ENCODE assay signal across 9 cellular contexts in the genomic region with DNA sequence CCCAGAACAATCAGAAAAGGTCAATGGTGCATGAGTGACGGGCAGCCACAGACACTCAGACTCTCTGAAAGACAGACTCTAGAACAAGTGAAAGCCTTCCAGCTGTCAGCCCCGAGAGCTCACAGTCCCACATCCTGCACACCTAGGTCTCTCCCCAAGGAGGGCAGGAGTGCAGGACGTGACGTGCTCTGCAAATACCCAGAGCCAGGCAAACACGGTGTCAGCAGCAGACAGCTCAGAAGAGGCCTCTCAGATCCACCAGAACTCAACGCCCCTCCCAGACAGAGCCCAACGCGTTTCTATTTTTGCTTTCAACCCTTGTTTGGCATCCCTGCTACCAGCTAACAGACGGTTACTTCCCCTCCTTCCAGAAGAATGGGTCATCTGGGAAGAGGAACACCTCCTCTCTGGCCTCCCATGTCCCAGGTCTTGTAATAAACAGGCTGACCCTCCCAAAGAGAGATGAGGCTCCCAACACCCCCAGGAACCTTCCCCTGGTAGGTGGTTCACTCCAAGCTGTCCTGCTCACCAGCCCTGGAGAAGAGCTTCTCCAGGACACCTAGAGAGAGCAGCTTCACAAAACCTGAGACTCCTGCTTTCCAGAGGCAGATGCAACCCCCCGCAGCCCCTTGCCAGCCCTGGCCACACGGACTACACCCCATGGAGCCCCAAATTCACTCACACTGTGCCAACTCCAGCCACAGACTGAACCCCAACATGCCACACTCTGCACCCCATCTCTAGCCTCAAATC. TPM values are rescaled to one million over a fixed set of nuclear protein-coding genes. Genes with fewer than 3 reads are reported as not detected.
DNase-seq lines count a peak whose midpoint lies in the region; TF ChIP-seq lines count a peak whose summit lies in the region.
"Had no signal": no experiment of that assay in that cellular context is flagged by ENCODE, and none has a peak within 500 bp of the region (broad histone marks: within the 10 kb centered on the region; RNA-seq: fewer than 3 reads in every experiment).

No MANE protein-coding gene starts in this region.

- no peaks in the 10 kb centered on the region for H3K9me3 Mint-ChIP-seq in activated CD4-positive, alpha-beta T cell treated with anti-CD3 and anti-CD28 coated beads, Interleukin-2, amount 10 ng/mL, durations not matched to agents 7 days and 5 days

- H3K36me3 Mint-ChIP-seq in activated CD4-positive, alpha-beta T cell treated with anti-CD3 and anti-CD28 coated beads, Interleukin-2, amount 10 ng/mL, durations not matched to agents 7 days and 5 days (ENCODE audit: low read depth): no peaks in the 10 kb centered on the region

- H3K4me1 Mint-ChIP-seq in activated CD4-positive, alpha-beta T cell treated with anti-CD3 and anti-CD28 coated beads, Interleukin-2, amount 10 ng/mL, durations not matched to agents 7 days and 5 days: peaks cover 13% of the 10 kb centered on the region

- H3K36me3 ChIP-seq in esophagus squamous epithelium (peaks cover 0 to 2% (median 0%) of the 10 kb centered on the region in 3 donors), suprapubic skin (no peaks in the 10 kb centered on the region)

- H3K9me3 ChIP-seq in esophagus squamous epithelium (no peaks in the 10 kb centered on the region), suprapubic skin (no peaks in the 10 kb centered on the region)

- TF ChIP-seq CTCF in esophagus squamous epithelium (IDR thresholded peaks at IDR 0.05) (no peak), suprapubic skin (IDR thresholded peaks at IDR 0.05) (no peak)

- 10 to 24% methylated on average over 5 to 8 of the region's 11 CpGs for WGBS in esophagus squamous epithelium, 2 donors
- 32% methylated on average over 10 of the region's 11 CpGs for WGBS in suprapubic skin

- POLR2A ChIA-PET in activated CD4-positive, alpha-beta T cell treated with anti-CD3 and anti-CD28 coated beads, Interleukin-2, amount 10 ng/mL, durations not matched to agents 7 days and 5 days (lab: Charles Lee): no interaction called here

- DNase-seq in activated CD4-positive, alpha-beta T cell treated with anti-CD3 and anti-CD28 coated beads, Interleukin-2, amount 10 ng/mL, durations not matched to agents 7 days and 5 days: peak; percentile 55
- DNase-seq in activated CD4-positive, alpha-beta T cell treated with anti-CD3 and anti-CD28 coated beads, Interleukin-2, amount 50 U/mL, for 1 hour: no peak
- peak; percentile 41 for DNase-seq in NCI-H69 (lab: John Stamatoyannopoulos, UW)
- no peak for DNase-seq in esophagus squamous epithelium (lab: John Stamatoyannopoulos, UW)
- DNase-seq in suprapubic skin (ENCODE audit: low spot score in 2 of 2): no peak
- no peak for DNase-seq in 8988T
- no peak for DNase-seq in NCI-H1417 treated with DMSO at 0.1 percent for 48 hours (lab: John Stamatoyannopoulos, UW)
- no peak for DNase-seq in SW480 (ENCODE audit: low spot score)
- DNase-seq: Karpas-422 had no signal

- CTCF ChIA-PET in activated CD4-positive, alpha-beta T cell treated with anti-CD3 and anti-CD28 coated beads, Interleukin-2, amount 10 ng/mL, durations not matched to agents 7 days and 5 days (lab: Charles Lee): interaction anchor here (0.9 to 1.3 kb wide), 2 partner anchors 10 to 18 kb away, joined by 3 read pairs; no protein-coding TSS in a partner anchor

- H3K4me3 ChIP-seq in esophagus squamous epithelium (no peak overlapping the region), suprapubic skin (no peak overlapping the region)

- peak overlapping the region; percentile 19 to 96 (median 80) for H3K27ac ChIP-seq in esophagus squamous epithelium
- peak overlapping the region; percentile 10 for H3K27ac ChIP-seq in suprapubic skin

- TF ChIP-seq EP300 in suprapubic skin (IDR thresholded peaks at IDR 0.05): no peak

- H3K27me3 ChIP-seq in esophagus squamous epithelium: no peaks in the 10 kb centered on the region
- no peaks in the 10 kb centered on the region for H3K27me3 ChIP-seq in suprapubic skin

- H3K4me1 ChIP-seq in esophagus squamous epithelium: peaks cover 51 to 92% (median 52%) of the 10 kb centered on the region in 3 donors
- H3K4me1 ChIP-seq in suprapubic skin: peaks cover 63% of the 10 kb centered on the region

- H3K27ac Mint-ChIP-seq in activated CD4-positive, alpha-beta T cell treated with anti-CD3 and anti-CD28 coated beads, Interleukin-2, amount 10 ng/mL, durations not matched to agents 7 days and 5 days: peak overlapping the region; percentile 61

- peaks cover 7% of the 10 kb centered on the region for H3K27me3 Mint-ChIP-seq in activated CD4-positive, alpha-beta T cell treated with anti-CD3 and anti-CD28 coated beads, Interleukin-2, amount 10 ng/mL, durations not matched to agents 7 days and 5 days

- intact Hi-C loops in esophagus squamous epithelium (cut with DNase I): no loop called here

- no peak overlapping the region for H3K4me3 Mint-ChIP-seq in activated CD4-positive, alpha-beta T cell treated with anti-CD3 and anti-CD28 coated beads, Interleukin-2, amount 10 ng/mL, durations not matched to agents 7 days and 5 days

- peak in 1 of 4 donors; percentile 14 for TF ChIP-seq POLR2A in esophagus squamous epithelium (IDR thresholded peaks at IDR 0.05)
- TF ChIP-seq POLR2A in suprapubic skin (IDR thresholded peaks at IDR 0.05): no peak

RNA-seq across cellular contexts. Expression of gene PITPNM3, which starts 7.6 kb away (rescaled TPM):
- under 1 TPM; 0.33 to 0.37 TPM for total RNA-seq in activated CD4-positive, alpha-beta T cell treated with anti-CD3 and anti-CD28 coated beads, Interleukin-2, amount 10 ng/mL, durations not matched to agents 7 days and 5 days
- 10 to 100 TPM; 14.0 to 33.4 (median 21.5) TPM for total RNA-seq in esophagus squamous epithelium
- 10 to 100 TPM; 16.4 to 31.1 (median 19.2) TPM for total RNA-seq in suprapubic skin

Comparison
In these comparisons a context has a peak if more than half of its experiments do, and no peak if none do; other contexts are left out.
1. DNase-seq: peak in activated CD4-positive, alpha-beta T cell treated with anti-CD3 and anti-CD28 coated beads, Interleukin-2, amount 10 ng/mL, durations not matched to agents 7 days and 5 days (single experiment) and NCI-H69 (single experiment); none in activated CD4-positive, alpha-beta T cell treated with anti-CD3 and anti-CD28 coated beads, Interleukin-2, amount 50 U/mL, for 1 hour (single experiment), esophagus squamous epithelium (single experiment), suprapubic skin (0 of 2), 8988T (single experiment), NCI-H1417 treated with DMSO at 0.1 percent for 48 hours (single experiment) and SW480 (single experiment).
2. RNA of gene PITPNM3, which starts 7.6 kb away (total RNA-seq): 14.0 to 33.4 TPM in esophagus squamous epithelium and 16.4 to 31.1 TPM in suprapubic skin; 0.33 to 0.37 TPM in activated CD4-positive, alpha-beta T cell treated with anti-CD3 and anti-CD28 coated beads, Interleukin-2, amount 10 ng/mL, durations not matched to agents 7 days and 5 days; every median in the first group is over 10 times any median in the second.